13 cellular contexts compared by ENCODE assay signal in the genomic region with DNA sequence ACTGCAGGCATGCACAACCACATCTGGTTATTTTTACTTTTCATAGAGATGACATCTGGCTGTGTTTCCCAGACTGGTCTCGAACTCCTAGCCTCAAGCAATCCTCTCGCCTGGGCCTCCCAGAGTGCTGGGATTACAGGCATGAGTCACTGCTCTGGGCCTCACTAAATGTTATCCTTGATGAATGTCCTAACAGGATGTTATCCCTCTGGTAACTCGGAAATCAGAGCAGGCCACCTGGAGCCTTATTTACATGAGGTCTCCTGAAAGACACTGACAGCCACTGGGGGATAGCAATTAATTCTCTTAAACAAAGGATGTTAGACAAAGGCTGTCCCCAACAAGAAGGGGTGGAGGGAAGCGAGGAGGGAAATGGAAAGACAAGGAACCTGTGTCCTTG. TPM values are rescaled to one million over a fixed set of nuclear protein-coding genes. Genes with fewer than 3 reads are reported as not detected.
A peak's percentile ranks its signal among the peaks of the same experiment; 100 is the strongest.
DNase-seq lines count a peak whose midpoint lies in the region; ATAC-seq lines count a peak whose summit lies in the region.
"Had no signal": no experiment of that assay in that cellular context is flagged by ENCODE, and none has a peak within 500 bp of the region (broad histone marks: within the 10 kb centered on the region; RNA-seq: fewer than 3 reads in every experiment).

No MANE protein-coding gene starts in this region.

- peak; percentile 60 for DNase-seq in Daoy (ENCODE audit: low read depth)
- peak; percentile 31 for DNase-seq in adipocyte (ENCODE audit: low read depth)
- DNase-seq in iPS-NIHi7 (ENCODE audit: extremely low spot score): peak; percentile 36
- DNase-seq in KBM-7: no peak
- DNase-seq in SW480 (ENCODE audit: low spot score): no peak
- DNase-seq: GDM1; naive thymus-derived CD4-positive, alpha-beta T cell; Peyer's patch had no signal

- H3K27me3 ChIP-seq in HUES48 (ENCODE audit: control insufficient read depth, insufficient read depth, low read length): peaks cover 20% of the 10 kb centered on the region
- no peaks in the 10 kb centered on the region for H3K27me3 ChIP-seq in adipocyte (replicated peaks; ENCODE audit: control insufficient read depth, insufficient read depth, low read length)
- H3K27me3 ChIP-seq: BLaER1, Peyer's patch had no signal

- H3K36me3 ChIP-seq in HUES48 (ENCODE audit: control insufficient read depth, insufficient read depth, low read length) (no peaks in the 10 kb centered on the region), adipocyte (ENCODE audit: control insufficient read depth, insufficient read depth, low read length, severe bottlenecking) (no peaks in the 10 kb centered on the region)
- H3K36me3 ChIP-seq: BLaER1, Peyer's patch had no signal

- H3K9me3 ChIP-seq in HUES48 (ENCODE audit: control insufficient read depth, insufficient read depth, low read length) (no peaks in the 10 kb centered on the region), adipocyte (ENCODE audit: control insufficient read depth, low read length) (no peaks in the 10 kb centered on the region)
- H3K9me3 ChIP-seq: BLaER1, Peyer's patch had no signal

- no peak for ATAC-seq in GM19395 (IDR thresholded peaks at IDR 0.05; ENCODE audit: unreplicated experiment)
- no peak for ATAC-seq in HG03442 (IDR thresholded peaks at IDR 0.05; ENCODE audit: unreplicated experiment)
- ATAC-seq: naive thymus-derived CD4-positive, alpha-beta T cell had no signal

- H3K27ac ChIP-seq in HUES48 (ENCODE audit: low read depth, low read length): peak overlapping the region; percentile 82
- H3K27ac ChIP-seq: BLaER1, KMS-11, Peyer's patch had no signal

- H3K4me1 ChIP-seq in HUES48 (ENCODE audit: control insufficient read depth, insufficient read depth, low read length): peaks cover 22% of the 10 kb centered on the region
- H3K4me1 ChIP-seq in adipocyte (ENCODE audit: control insufficient read depth, insufficient read depth, low read length): peaks cover 29% of the 10 kb centered on the region
- H3K4me1 ChIP-seq: Peyer's patch had no signal

- no peak overlapping the region for H3K4me3 ChIP-seq in HUES48 (ENCODE audit: low read depth, low read length)
- no peak overlapping the region for H3K4me3 ChIP-seq in adipocyte (ENCODE audit: low read length)
- H3K4me3 ChIP-seq: BLaER1, Peyer's patch had no signal

- in situ Hi-C loops in KBM-7 (cut with MboI; ENCODE audit: low pct_unique_long_range_greater_than_20kb, low sequenced_read_pairs): no loop called here

- no peak overlapping the region for H3K9ac ChIP-seq in HUES48 (ENCODE audit: low read depth, low read length)
- H3K9ac ChIP-seq in adipocyte (ENCODE audit: low read length): no peak overlapping the region
- H3K9ac ChIP-seq: BLaER1, KMS-11 had no signal

RNA-seq across cellular contexts. Expression of gene ZNF438, which starts 4.5 kb away (rescaled TPM):
- 0.91 and 2.4 TPM in 2 replicates for total RNA-seq in Daoy (2014; rRNA removed; shearing (Covaris generic))

Comparison
In these comparisons a context has a peak if more than half of its experiments do, and no peak if none do; other contexts are left out.
1. DNase-seq: peak in Daoy (single experiment), adipocyte (single experiment) and iPS-NIHi7 (single experiment); none in KBM-7 (single experiment) and SW480 (single experiment).